In the genomic region with DNA sequence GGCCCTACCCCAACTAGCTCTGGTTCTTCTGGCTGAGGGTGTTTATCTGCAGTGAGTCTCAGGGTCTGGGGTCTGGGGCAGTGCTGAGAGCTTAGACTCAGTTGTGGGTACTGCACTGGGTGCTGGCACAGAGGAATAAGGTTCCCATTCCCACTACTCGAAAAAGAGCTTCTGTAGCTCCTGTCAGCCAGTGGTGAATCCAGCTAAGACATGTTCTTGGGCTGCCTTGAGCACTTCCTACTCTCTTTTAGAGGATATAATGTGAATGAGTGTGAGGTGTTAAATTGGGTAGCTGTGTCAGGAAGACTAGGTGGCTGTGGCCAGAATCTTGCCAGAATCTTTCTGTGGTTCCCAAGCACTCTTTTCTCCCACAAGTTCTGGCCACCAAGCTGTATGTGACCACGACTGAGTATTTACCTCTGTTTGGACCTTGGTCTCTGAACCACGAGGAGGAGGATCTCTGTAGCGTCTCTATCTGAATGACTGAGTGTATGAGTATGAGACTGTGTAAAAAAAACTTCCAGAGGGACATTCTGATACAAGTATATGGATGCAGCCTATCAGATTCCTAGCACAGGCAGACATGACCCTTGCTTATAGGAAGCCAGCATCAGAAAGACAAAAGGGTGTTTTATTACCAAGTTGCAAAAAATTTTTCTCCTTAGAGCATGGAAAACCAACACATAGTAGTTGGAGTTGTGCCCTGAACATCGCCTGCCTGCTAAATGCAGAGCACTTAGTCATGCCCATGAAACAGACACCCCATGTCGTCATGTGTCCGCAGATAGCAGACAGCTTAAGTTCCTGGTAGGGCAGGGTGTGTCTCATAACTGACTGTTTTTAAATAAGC, we compare ENCODE assay signal across 9 cellular contexts. TPM values are rescaled to one million over a fixed set of nuclear protein-coding genes. Genes with fewer than 3 reads are reported as not detected.
DNase-seq lines count a peak whose midpoint lies in the region; ATAC-seq and TF ChIP-seq lines count a peak whose summit lies in the region.
"Had no signal": no experiment of that assay in that cellular context is flagged by ENCODE, and none has a peak within 500 bp of the region (broad histone marks: within the 10 kb centered on the region; RNA-seq: fewer than 3 reads in every experiment).

No MANE protein-coding gene starts in this region.

- H3K36me3 Mint-ChIP-seq in activated T-cell treated with anti-CD3 and anti-CD28 coated beads, Interleukin-2, amount 50 U/mL, for 24 hours (ENCODE audit: low read depth), result peaks cover 12% of the 10 kb centered on the region
- no peaks in the 10 kb centered on the region for H3K36me3 Mint-ChIP-seq in type B pancreatic cell

- H4K8ac ChIP-seq in mesendoderm (ENCODE audit: low read depth, low read length), result no peak overlapping the region

- H3K27ac ChIP-seq in liver (ENCODE audit: low read depth in 1 of 2, low read length in 2 of 2) (peak overlapping the region; percentile 77 to 92), mesendoderm (ENCODE audit: low read depth, low read length) (no peak overlapping the region)
- H3K27ac ChIP-seq: VCaP had no signal

- DNase-seq in activated T-cell treated with anti-CD3 and anti-CD28 coated beads, Interleukin-2, amount 50 U/mL, for 24 hours, result no peak
- DNase-seq in activated T-cell treated with anti-CD3 and anti-CD28 coated beads, Interleukin-2, amount 50 U/mL, for 48 hours, result no peak
- DNase-seq in brain pericyte (ENCODE audit: low read depth, low spot score), result peak; percentile 49
- DNase-seq in type B pancreatic cell (ENCODE audit: extremely low spot score, unreplicated experiment), result no peak
- DNase-seq in mesendoderm, result no peak
- no peak for DNase-seq in NCI-H2227 treated with DMSO at 0.1 percent for 48 hours (lab: John Stamatoyannopoulos, UW)

- WGBS in liver, result 22% methylated on average over 7 of the region's 7 CpGs
- no CpG with 5 or more reads among the region's 7 CpGs for WGBS in mesendoderm (ENCODE audit: extremely low coverage, insufficient coverage, low lambda C conversion rate)

- no peak overlapping the region for H2BK15ac ChIP-seq in mesendoderm (replicated peaks; ENCODE audit: low read depth)

- no peak overlapping the region for H3K4me2 ChIP-seq in mesendoderm (ENCODE audit: low read length)

- H3K4me3 ChIP-seq in liver (ENCODE audit: low read depth in 1 of 3, low read length in 3 of 3) (no peak overlapping the region), mesendoderm (ENCODE audit: low read length) (no peak overlapping the region)

- no peaks in the 10 kb centered on the region for H3K27me3 ChIP-seq in liver (ENCODE audit: control insufficient read depth in 4 of 4, insufficient read depth in 4 of 4, low read length in 3 of 4)
- H3K27me3 ChIP-seq in mesendoderm (ENCODE audit: insufficient read depth, low read length, poor library complexity), result no peaks in the 10 kb centered on the region

- no peak overlapping the region for H2AK5ac ChIP-seq in mesendoderm (ENCODE audit: low read length)

- no peak overlapping the region for H2BK120ac ChIP-seq in mesendoderm (ENCODE audit: low read depth, low read length)

- peaks cover 9 to 35% (median 19%) of the 10 kb centered on the region in 4 donors for H3K4me1 ChIP-seq in liver (ENCODE audit: control insufficient read depth in 4 of 4, insufficient read depth in 4 of 4, low read length in 3 of 4)
- no peaks in the 10 kb centered on the region for H3K4me1 ChIP-seq in mesendoderm (ENCODE audit: control insufficient read depth, low read depth, low read length)

- no peak for ATAC-seq in HG02642 (IDR thresholded peaks at IDR 0.05; ENCODE audit: poor library complexity, unreplicated experiment)

- H3K9ac ChIP-seq in liver (ENCODE audit: low read depth in 1 of 2, low read length in 2 of 2) (peak overlapping the region in 1 of 2 donors; percentile 80), mesendoderm (ENCODE audit: low read length) (no peak overlapping the region)

- no peak overlapping the region for H3K18ac ChIP-seq in mesendoderm (ENCODE audit: low read length)

- H3K4ac ChIP-seq in mesendoderm (ENCODE audit: low read depth, low read length), result no peak overlapping the region

- H3K9me3 ChIP-seq in liver (ENCODE audit: control insufficient read depth in 4 of 4, low read length in 3 of 4), result no peaks in the 10 kb centered on the region

- H3K23ac ChIP-seq in mesendoderm (ENCODE audit: low read length), result no peak overlapping the region

- no peak overlapping the region for H2BK5ac ChIP-seq in mesendoderm (ENCODE audit: low read length)

- H3K36me3 ChIP-seq in liver (ENCODE audit: control insufficient read depth in 4 of 4, insufficient read depth in 3 of 4, low read depth in 1 of 4, low read length in 3 of 4) (no peaks in the 10 kb centered on the region), mesendoderm (ENCODE audit: control insufficient read depth, insufficient read depth, low read length) (no peaks in the 10 kb centered on the region)

- no peak overlapping the region for H4K5ac ChIP-seq in mesendoderm (ENCODE audit: low read length)

- H3K79me2 ChIP-seq in mesendoderm (ENCODE audit: control insufficient read depth, insufficient read depth, low read length), result peaks cover 9% of the 10 kb centered on the region

- no peaks in the 10 kb centered on the region for H3K27me3 Mint-ChIP-seq in activated T-cell treated with anti-CD3 and anti-CD28 coated beads, Interleukin-2, amount 50 U/mL, for 24 hours
- H3K27me3 Mint-ChIP-seq in type B pancreatic cell, result no peaks in the 10 kb centered on the region

- no peak for TF ChIP-seq RAD21 in liver (IDR thresholded peaks at IDR 0.05)

- H3K9me3 Mint-ChIP-seq in activated T-cell treated with anti-CD3 and anti-CD28 coated beads, Interleukin-2, amount 50 U/mL, for 24 hours, result no peaks in the 10 kb centered on the region
- no peaks in the 10 kb centered on the region for H3K9me3 Mint-ChIP-seq in type B pancreatic cell

- H3K79me1 ChIP-seq in mesendoderm (ENCODE audit: low read length), result peaks cover 5% of the 10 kb centered on the region

- peaks cover 20% of the 10 kb centered on the region for H3K4me1 Mint-ChIP-seq in activated T-cell treated with anti-CD3 and anti-CD28 coated beads, Interleukin-2, amount 50 U/mL, for 24 hours (ENCODE audit: low read depth)
- peaks cover 17% of the 10 kb centered on the region for H3K4me1 Mint-ChIP-seq in type B pancreatic cell (ENCODE audit: unreplicated experiment)

- TF ChIP-seq CTCF in liver (IDR thresholded peaks at IDR 0.05; ENCODE audit: low read depth, low read length, missing input control) (no peak), type B pancreatic cell (conservative IDR thresholded peaks at IDR 0.05) (no peak)

- H3K4me3 Mint-ChIP-seq in activated T-cell treated with anti-CD3 and anti-CD28 coated beads, Interleukin-2, amount 50 U/mL, for 24 hours, result no peak overlapping the region
- H3K4me3 Mint-ChIP-seq in type B pancreatic cell, result no peak overlapping the region

- H3K56ac ChIP-seq in mesendoderm (ENCODE audit: low read length), result no peak overlapping the region

- peak overlapping the region; percentile 34 for H3K27ac Mint-ChIP-seq in activated T-cell treated with anti-CD3 and anti-CD28 coated beads, Interleukin-2, amount 50 U/mL, for 24 hours
- peak overlapping the region; percentile 81 for H3K27ac Mint-ChIP-seq in type B pancreatic cell

TF ChIP-seq in liver, 16 proteins besides CTCF, POLR2A, EP300 and RAD21 (continues in another document):
- TF ChIP-seq FOXA1 (IDR thresholded peaks at IDR 0.05), result peak; percentile 50
- TF ChIP-seq, protein P1, sequence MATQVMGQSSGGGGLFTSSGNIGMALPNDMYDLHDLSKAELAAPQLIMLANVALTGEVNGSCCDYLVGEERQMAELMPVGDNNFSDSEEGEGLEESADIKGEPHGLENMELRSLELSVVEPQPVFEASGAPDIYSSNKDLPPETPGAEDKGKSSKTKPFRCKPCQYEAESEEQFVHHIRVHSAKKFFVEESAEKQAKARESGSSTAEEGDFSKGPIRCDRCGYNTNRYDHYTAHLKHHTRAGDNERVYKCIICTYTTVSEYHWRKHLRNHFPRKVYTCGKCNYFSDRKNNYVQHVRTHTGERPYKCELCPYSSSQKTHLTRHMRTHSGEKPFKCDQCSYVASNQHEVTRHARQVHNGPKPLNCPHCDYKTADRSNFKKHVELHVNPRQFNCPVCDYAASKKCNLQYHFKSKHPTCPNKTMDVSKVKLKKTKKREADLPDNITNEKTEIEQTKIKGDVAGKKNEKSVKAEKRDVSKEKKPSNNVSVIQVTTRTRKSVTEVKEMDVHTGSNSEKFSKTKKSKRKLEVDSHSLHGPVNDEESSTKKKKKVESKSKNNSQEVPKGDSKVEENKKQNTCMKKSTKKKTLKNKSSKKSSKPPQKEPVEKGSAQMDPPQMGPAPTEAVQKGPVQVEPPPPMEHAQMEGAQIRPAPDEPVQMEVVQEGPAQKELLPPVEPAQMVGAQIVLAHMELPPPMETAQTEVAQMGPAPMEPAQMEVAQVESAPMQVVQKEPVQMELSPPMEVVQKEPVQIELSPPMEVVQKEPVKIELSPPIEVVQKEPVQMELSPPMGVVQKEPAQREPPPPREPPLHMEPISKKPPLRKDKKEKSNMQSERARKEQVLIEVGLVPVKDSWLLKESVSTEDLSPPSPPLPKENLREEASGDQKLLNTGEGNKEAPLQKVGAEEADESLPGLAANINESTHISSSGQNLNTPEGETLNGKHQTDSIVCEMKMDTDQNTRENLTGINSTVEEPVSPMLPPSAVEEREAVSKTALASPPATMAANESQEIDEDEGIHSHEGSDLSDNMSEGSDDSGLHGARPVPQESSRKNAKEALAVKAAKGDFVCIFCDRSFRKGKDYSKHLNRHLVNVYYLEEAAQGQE (IDR thresholded peaks at IDR 0.05), result peak; percentile 67
- TF ChIP-seq RXRA (IDR thresholded peaks at IDR 0.05), result peak; percentile 51 to 60
- no peak for TF ChIP-seq TAF1 (conservative IDR thresholded peaks at IDR 0.05)
- TF ChIP-seq, protein P2, sequence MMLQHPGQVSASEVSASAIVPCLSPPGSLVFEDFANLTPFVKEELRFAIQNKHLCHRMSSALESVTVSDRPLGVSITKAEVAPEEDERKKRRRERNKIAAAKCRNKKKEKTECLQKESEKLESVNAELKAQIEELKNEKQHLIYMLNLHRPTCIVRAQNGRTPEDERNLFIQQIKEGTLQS (IDR thresholded peaks at IDR 0.05), result no peak
- peak; percentile 74 for TF ChIP-seq HNF4G (IDR thresholded peaks at IDR 0.05)
- no peak for TF ChIP-seq EGR1 (IDR thresholded peaks at IDR 0.05; ENCODE audit: low read depth in 2 of 2)
- TF ChIP-seq FOXA2 (IDR thresholded peaks at IDR 0.05), result peak; percentile 63
- TF ChIP-seq, protein P3, sequence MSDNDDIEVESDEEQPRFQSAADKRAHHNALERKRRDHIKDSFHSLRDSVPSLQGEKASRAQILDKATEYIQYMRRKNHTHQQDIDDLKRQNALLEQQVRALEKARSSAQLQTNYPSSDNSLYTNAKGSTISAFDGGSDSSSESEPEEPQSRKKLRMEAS (IDR thresholded peaks at IDR 0.05), result peak; percentile 71
- TF ChIP-seq JUND (IDR thresholded peaks at IDR 0.05), result peak; percentile 56

RNA-seq across cellular contexts. Expression of a gene that starts 30.6 kb away (rescaled TPM):
- total RNA-seq in liver, result 10 to 100 TPM; 16.1 to 40.8 TPM
- 10 to 100 TPM; 12.1 to 54.4 TPM for polyA plus RNA-seq in liver
- total RNA-seq in type B pancreatic cell (ENCODE audit: low replicate concordance), result 84.3 and 126 TPM in 2 replicates
- polyA plus RNA-seq in mesendoderm (2013, experiment 1 of 2), result 69.5 TPM
- 70.3 TPM for polyA plus RNA-seq in mesendoderm (2013, experiment 2 of 2)

RNA-seq across cellular contexts. Expression of a gene that starts 53.6 kb away (rescaled TPM):
- total RNA-seq in liver, result under 1 TPM; 0.42 to 0.67 TPM
- under 1 TPM; 0.32 to 0.38 TPM for polyA plus RNA-seq in liver
- total RNA-seq in type B pancreatic cell (ENCODE audit: low replicate concordance), result 3.9 and 4.0 TPM in 2 replicates
- 0.38 TPM for polyA plus RNA-seq in mesendoderm (2013, experiment 1 of 2)
- 0.43 TPM for polyA plus RNA-seq in mesendoderm (2013, experiment 2 of 2)
